18 cellular contexts compared by ENCODE assay signal in the genomic region with DNA sequence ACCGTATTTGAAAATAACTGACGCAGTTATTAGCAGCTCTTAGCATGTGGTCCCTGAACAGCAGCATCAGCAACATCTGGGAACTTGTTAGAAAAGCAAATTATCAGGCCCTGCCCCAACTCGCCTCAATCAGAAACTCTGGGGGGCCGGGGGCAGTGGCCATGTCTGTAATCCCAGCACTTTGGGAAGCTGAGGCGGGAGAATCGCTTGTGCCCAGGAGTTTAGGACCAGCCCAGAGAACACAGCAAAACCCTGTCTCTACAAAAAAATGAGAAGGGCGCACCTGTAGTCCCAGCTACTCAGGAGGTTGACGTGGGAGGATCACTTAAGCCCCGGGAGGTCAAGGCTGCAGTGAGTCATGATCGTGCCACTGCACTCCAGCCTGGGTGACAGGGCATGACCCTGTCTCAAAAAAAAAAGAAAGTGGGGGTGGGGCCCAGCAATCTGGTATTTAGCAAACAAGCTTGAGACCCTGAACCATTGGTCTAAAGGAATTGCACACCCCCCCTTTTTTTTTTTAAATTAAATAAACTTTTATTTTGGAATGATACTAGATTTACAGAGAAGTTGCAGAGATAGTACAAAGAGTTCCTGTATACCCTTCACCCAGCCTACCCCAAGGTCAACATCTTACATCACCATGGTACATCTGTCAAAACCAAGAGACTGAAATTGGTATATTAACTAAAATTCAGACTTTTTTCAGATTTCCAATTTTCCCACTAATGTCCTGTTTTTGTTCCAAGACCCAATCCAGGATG. TPM values are rescaled to one million over a fixed set of nuclear protein-coding genes. Genes with fewer than 3 reads are reported as not detected.
DNase-seq lines count a peak whose midpoint lies in the region; ATAC-seq and TF ChIP-seq lines count a peak whose summit lies in the region.
"Had no signal": no experiment of that assay in that cellular context is flagged by ENCODE, and none has a peak within 500 bp of the region (broad histone marks: within the 10 kb centered on the region; RNA-seq: fewer than 3 reads in every experiment).

No MANE protein-coding gene starts in this region.

- peak overlapping the region in 10 of 11 experiments; percentile 7 to 71 (median 40); a peak in 19 of 22 replicates for H3K4me2 ChIP-seq in BLaER1 treated with 17β-estradiol and CSF1 and Interleukin-3, amounts not matched to agents 10 nM and 100 nM
- peak overlapping the region; percentile 17; the same call in 1 of the 2 replicates for H3K4me2 ChIP-seq in PC-9

- H3K9me2 ChIP-seq in PC-9 (ENCODE audit: insufficient read depth): no peaks in the 10 kb centered on the region

- POLR2A ChIA-PET in PC-9 (lab: Charles Lee; ENCODE audit: unreplicated experiment): interaction anchor here (0.6 kb wide), 1 partner anchor 53 kb away, joined by 3 read pairs; no protein-coding TSS in a partner anchor

- BruUV-seq in PC-9 (replicated peaks; lab: Mats Ljungman, UMichigan): no TSS peak

- peaks cover 0 to 12% (median 0%) of the 10 kb centered on the region in 11 experiments; a peak in 10 of 22 replicates for H3K9me3 ChIP-seq in BLaER1 treated with 17β-estradiol and CSF1 and Interleukin-3, amounts not matched to agents 10 nM and 100 nM (replicated peaks in 1 of 11)
- H3K9me3 ChIP-seq in PC-9 (ENCODE audit: insufficient read depth, low read depth) (no peaks in the 10 kb centered on the region), sigmoid colon (no peaks in the 10 kb centered on the region)
- H3K9me3 ChIP-seq: Peyer's patch had no signal

- no peak overlapping the region for H3K4me3 ChIP-seq in BLaER1 treated with 17β-estradiol and CSF1 and Interleukin-3, amounts not matched to agents 10 nM and 100 nM
- H3K4me3 ChIP-seq in PC-9 (no peak overlapping the region), sigmoid colon (no peak overlapping the region)
- H3K4me3 ChIP-seq: HAP-1, Peyer's patch had no signal

- TF ChIP-seq EP300 in sigmoid colon (IDR thresholded peaks at IDR 0.05): no peak

- WGBS in sigmoid colon, 2 donors: 86 to 89% methylated on average over 10 of the region's 10 CpGs

- H3K27ac ChIP-seq in 22Rv1 (0 out of 2 replicates have a peak overlapping the region, but pooled peaks have one; percentile 3), PC-9 (no peak overlapping the region), sigmoid colon (no peak overlapping the region)
- peak overlapping the region in 2 of 11 experiments; percentile 35 to 36; a peak in 4 of 22 replicates for H3K27ac ChIP-seq in BLaER1 treated with 17β-estradiol and CSF1 and Interleukin-3, amounts not matched to agents 10 nM and 100 nM
- H3K27ac ChIP-seq: Peyer's patch had no signal

- intact Hi-C loops in PC-9 (cut with micrococcal nuclease; ENCODE audit: unreplicated experiment): loop anchor here (5.0 kb wide), 1 partner anchor 294 kb away; no protein-coding TSS in a partner anchor
- intact Hi-C loops in sigmoid colon (cut with DNase I): no loop called here

- peak overlapping the region in 2 of 11 experiments; percentile 7 to 19; a peak in 2 of 22 replicates for H3K9ac ChIP-seq in BLaER1 treated with 17β-estradiol and CSF1 and Interleukin-3, amounts not matched to agents 10 nM and 100 nM

- DNase-seq in PC-9 (peak in 1 of 2 experiments; percentile 35), left lobe of liver (ENCODE audit: low spot score) (no peak), epidermal melanocyte (ENCODE audit: insufficient read length, low spot score) (no peak), sigmoid colon (no peak), NCI-H1417 treated with DMSO at 0.1 percent for 48 hours (lab: John Stamatoyannopoulos, UW) (no peak)

- H3K36me3 ChIP-seq in BLaER1 treated with 17β-estradiol and CSF1 and Interleukin-3, amounts not matched to agents 10 nM and 100 nM: peaks cover 16 to 39% (median 21%) of the 10 kb centered on the region in 11 experiments; a peak in 21 of 22 replicates
- peaks cover 38% of the 10 kb centered on the region for H3K36me3 ChIP-seq in PC-9 (ENCODE audit: low read depth)
- peaks cover 14 to 39% (median 26%) of the 10 kb centered on the region in 4 donors for H3K36me3 ChIP-seq in sigmoid colon

- peaks cover 9 to 29% (median 17%) of the 10 kb centered on the region in 10 experiments; a peak in 19 of 20 replicates for H3K4me1 ChIP-seq in BLaER1 treated with 17β-estradiol and CSF1 and Interleukin-3, amounts not matched to agents 10 nM and 100 nM
- H3K4me1 ChIP-seq in PC-9 (replicated peaks; ENCODE audit: insufficient read depth): peaks cover 14% of the 10 kb centered on the region; the same call in 1 of the 2 replicates
- H3K4me1 ChIP-seq in sigmoid colon: peaks cover 0 to 15% (median 12%) of the 10 kb centered on the region in 4 donors
- H3K4me1 ChIP-seq: HAP-1 had no signal

- ATAC-seq in left lobe of liver (peak; percentile 34), GM21619 (IDR thresholded peaks at IDR 0.05; ENCODE audit: unreplicated experiment) (no peak)

- peaks cover 0 to 41% (median 0%) of the 10 kb centered on the region in 11 experiments; a peak in 8 of 22 replicates for H4K20me1 ChIP-seq in BLaER1 treated with 17β-estradiol and CSF1 and Interleukin-3, amounts not matched to agents 10 nM and 100 nM
- peaks cover 62% of the 10 kb centered on the region for H4K20me1 ChIP-seq in PC-9 (ENCODE audit: insufficient read depth)

- no peak for TF ChIP-seq POLR2A in sigmoid colon (IDR thresholded peaks at IDR 0.05)

- peaks cover 70% of the 10 kb centered on the region for H3F3A ChIP-seq in PC-9 (ENCODE audit: insufficient read depth, low read depth)

- peaks cover 8 to 14% (median 11%) of the 10 kb centered on the region in 11 experiments for H3K27me3 ChIP-seq in BLaER1 treated with 17β-estradiol and CSF1 and Interleukin-3, amounts not matched to agents 10 nM and 100 nM
- H3K27me3 ChIP-seq in PC-9 (ENCODE audit: insufficient read depth, low read depth) (no peaks in the 10 kb centered on the region), sigmoid colon (peaks cover 0 to 17% (median 9%) of the 10 kb centered on the region in 3 donors)
- H3K27me3 ChIP-seq: Peyer's patch had no signal

- H3K79me2 ChIP-seq in PC-9 (ENCODE audit: low read depth): peaks cover 47% of the 10 kb centered on the region

- no peak for TF ChIP-seq CTCF in 22Rv1 (IDR thresholded peaks at IDR 0.05)
- TF ChIP-seq CTCF in PC-9 (conservative IDR thresholded peaks at IDR 0.05): no peak
- no peak for TF ChIP-seq CTCF in sigmoid colon (IDR thresholded peaks at IDR 0.05)

- H2AFZ ChIP-seq in PC-9: no peak overlapping the region

- CTCF ChIA-PET in PC-9 (lab: Charles Lee): interaction anchor here (0.5 to 1.9 kb wide), 5 partner anchors 21 to 144 kb away, joined by 3 to 7 read pairs (median 5); a partner anchor contains a TSS

RNA-seq across cellular contexts. Expression of a gene that starts 6.7 kb away (rescaled TPM):
- total RNA-seq in PC-9 (2021): 167 and 204 TPM in 2 replicates
- total RNA-seq in left lobe of liver: 15.7 TPM
- 10 to 100 TPM; 16.8 to 32.4 (median 27.1) TPM for total RNA-seq in sigmoid colon
- 10 to 100 TPM; 21.0 to 35.6 (median 27.5) TPM for polyA plus RNA-seq in sigmoid colon

RNA-seq across cellular contexts. Expression of a gene that starts 29.3 kb away (rescaled TPM):
- total RNA-seq in PC-9 (2021) (not detected in 2 replicates), left lobe of liver (not detected), sigmoid colon (not detected)
- polyA plus RNA-seq in sigmoid colon: not detected
- total RNA-seq: fibroblast of lung, lung microvascular endothelial cell, mucosa of gallbladder, osteocyte, Peyer's patch, SK-MEL-5, T-cell, urinary bladder had no signal
- polyA plus RNA-seq: CD14-positive monocyte, fibroblast of lung, urinary bladder had no signal

RNA-seq across cellular contexts. Expression of a gene that starts 36.2 kb away (rescaled TPM):
- total RNA-seq in PC-9 (2021): not detected in 2 replicates
- total RNA-seq in left lobe of liver: not detected
- total RNA-seq in sigmoid colon: under 1 TPM in 2 of 4 donors, not detected in 2; 0.36 to 0.66 TPM
- polyA plus RNA-seq in sigmoid colon: under 1 TPM in 1 of 3 donors, not detected in 2; 0.20 TPM
- total RNA-seq: fibroblast of lung, osteocyte, Peyer's patch, SK-MEL-5, T-cell had no signal
- polyA plus RNA-seq: CD14-positive monocyte, fibroblast of lung had no signal
